In genomic region chr6:31293343-31293742, GRCh38 we compare ENCODE assay signal across 18 cellular contexts. TPM values are rescaled to one million over a fixed set of nuclear protein-coding genes. Genes with fewer than 3 reads are reported as not detected.
DNase-seq lines count a peak whose midpoint lies in the region; ATAC-seq and TF ChIP-seq lines count a peak whose summit lies in the region.
"Had no signal": no experiment of that assay in that cellular context is flagged by ENCODE, and none has a peak within 500 bp of the region (broad histone marks: within the 10 kb centered on the region; RNA-seq: fewer than 3 reads in every experiment).

No MANE protein-coding gene starts in this region.

- no peak overlapping the region for H3K23ac ChIP-seq in neuronal stem cell (ENCODE audit: low read depth, low read length, poor library complexity)

- H3K36me3 ChIP-seq in neuronal stem cell (replicated peaks in 1 of 2; ENCODE audit: control insufficient read depth in 2 of 2, insufficient read depth in 2 of 2, low read length in 2 of 2) = no peaks in the 10 kb centered on the region
- no peaks in the 10 kb centered on the region for H3K36me3 ChIP-seq in psoas muscle (ENCODE audit: insufficient read depth in 1 of 2, low read depth in 1 of 2)
- H3K36me3 ChIP-seq: tibial nerve, WERI-Rb-1 had no signal

- H3K9me3 ChIP-seq in neuronal stem cell (replicated peaks in 1 of 2; ENCODE audit: control insufficient read depth in 2 of 2, insufficient read depth in 1 of 2, low read depth in 1 of 2, low read length in 2 of 2) (no peaks in the 10 kb centered on the region), psoas muscle (no peaks in the 10 kb centered on the region)
- H3K9me3 ChIP-seq: Caco-2 had no signal

- H3K18ac ChIP-seq in neuronal stem cell (ENCODE audit: low read length) = no peak overlapping the region

- no peak overlapping the region for H2AFZ ChIP-seq in neuronal stem cell (ENCODE audit: low read length)

- DNase-seq in DMS 273 (lab: John Stamatoyannopoulos, UW; ENCODE audit: unreplicated experiment) (peak; percentile 36), DMS 273 treated with DMSO at 0.1 percent for 48 hours (lab: John Stamatoyannopoulos, UW) (no peak), SW480 (ENCODE audit: low spot score) (peak; percentile 15), fibroblast of mammary gland (ENCODE audit: low read depth) (peak; percentile 37), neuronal stem cell (ENCODE audit: low spot score) (peak; percentile 44), psoas muscle (no peak)
- DNase-seq: activated naive CD8-positive, alpha-beta T cell treated with anti-CD3 and anti-CD28 coated beads, Interleukin-2, amount 50 U/mL, for 24 hours; dorsolateral prefrontal cortex; NCI-H1436 treated with DMSO at 0.1 percent for 48 hours; NCI-H526 treated with DMSO at 0.1 percent for 48 hours; SHP77; WERI-Rb-1 had no signal

- H2AK5ac ChIP-seq in neuronal stem cell (ENCODE audit: low read depth, low read length) = no peak overlapping the region

- H3K79me1 ChIP-seq in neuronal stem cell (ENCODE audit: low read depth, low read length) = no peaks in the 10 kb centered on the region

- H3K9ac ChIP-seq in neuronal stem cell (ENCODE audit: low read depth, low read length, poor library complexity) = no peak overlapping the region

- ATAC-seq in HG02884 (IDR thresholded peaks at IDR 0.05; ENCODE audit: unreplicated experiment) (no peak), HG03280 (IDR thresholded peaks at IDR 0.05; ENCODE audit: unreplicated experiment) (no peak), psoas muscle (no peak)
- ATAC-seq: activated naive CD8-positive, alpha-beta T cell treated with anti-CD3 and anti-CD28 coated beads, Interleukin-2, amount 50 U/mL, for 24 hours had no signal

- no peak overlapping the region for H4K8ac ChIP-seq in neuronal stem cell (ENCODE audit: low read depth, low read length)

- intact Hi-C loops in psoas muscle (cut with DNase I) = no loop called here

- H4K91ac ChIP-seq in neuronal stem cell (ENCODE audit: low read depth, low read length, poor library complexity) = no peak overlapping the region

- no peak overlapping the region for H3K14ac ChIP-seq in neuronal stem cell (ENCODE audit: low read length)

- H3K4me1 ChIP-seq in neuronal stem cell (ENCODE audit: control insufficient read depth in 2 of 2, insufficient read depth in 1 of 2, low read depth in 1 of 2, low read length in 2 of 2) = peaks cover 0 to 2% of the 10 kb centered on the region in 2 donors
- no peaks in the 10 kb centered on the region for H3K4me1 ChIP-seq in psoas muscle
- H3K4me1 ChIP-seq: Caco-2 had no signal

- no peak overlapping the region for H3K4ac ChIP-seq in neuronal stem cell (ENCODE audit: low read length)

- H2BK12ac ChIP-seq in neuronal stem cell (ENCODE audit: low read length) = no peak overlapping the region

- H2BK15ac ChIP-seq in neuronal stem cell (ENCODE audit: low read length) = no peak overlapping the region

- no peak overlapping the region for H3K4me2 ChIP-seq in neuronal stem cell (ENCODE audit: insufficient read depth, low read length, poor library complexity, severe bottlenecking)

- no peak overlapping the region for H2BK120ac ChIP-seq in neuronal stem cell (ENCODE audit: low read depth, low read length)

- H2BK5ac ChIP-seq in neuronal stem cell (ENCODE audit: low read length) = no peak overlapping the region

- H3K27me3 ChIP-seq in neuronal stem cell (ENCODE audit: control insufficient read depth in 3 of 3, insufficient read depth in 3 of 3, low read depth in 1 of 3, low read length in 3 of 3) (peaks cover 0 to 8% (median 0%) of the 10 kb centered on the region in 3 experiments), psoas muscle (ENCODE audit: insufficient read depth in 3 of 3, low read length in 2 of 3) (peaks cover 2 to 17% (median 5%) of the 10 kb centered on the region in 3 donors)

- TF ChIP-seq CTCF in fibroblast of mammary gland (conservative IDR thresholded peaks at IDR 0.05; ENCODE audit: control insufficient read depth, insufficient read depth, low read depth, low read length) (no peak), psoas muscle (IDR thresholded peaks at IDR 0.05) (no peak)

- WGBS in neuronal stem cell (ENCODE audit: extremely low coverage in 2 of 2, insufficient read length in 2 of 2, insufficient replicate concordance in 1 of 2), 2 donors = no CpG with 5 or more reads among the region's 5 CpGs
- 15 to 21% (median 17%) methylated on average over 5 of the region's 5 CpGs for WGBS in psoas muscle, 3 donors

- H3K27ac ChIP-seq in neuronal stem cell (replicated peaks; ENCODE audit: low read length) (no peak overlapping the region), psoas muscle (no peak overlapping the region)
- H3K27ac ChIP-seq: 22Rv1, dorsolateral prefrontal cortex, tibial nerve, WERI-Rb-1 had no signal

- H3K4me3 ChIP-seq in fibroblast of mammary gland (ENCODE audit: control insufficient read depth, low read depth, low read length) (no peak overlapping the region), neuronal stem cell (ENCODE audit: low read length in 2 of 2) (no peak overlapping the region), psoas muscle (no peak overlapping the region)
- H3K4me3 ChIP-seq: dorsolateral prefrontal cortex, lung, tibial nerve had no signal

RNA-seq across cellular contexts. Expression of gene HLA-C, which starts 21.5 kb away (rescaled TPM):
- polyA plus RNA-seq in neuronal stem cell (2013, experiment 1 of 2) = 101 TPM
- 97.0 TPM for polyA plus RNA-seq in neuronal stem cell (2013, experiment 2 of 2)
- total RNA-seq in psoas muscle = 100 to 1,000 TPM in 3 of 4 donors, 10 to 100 TPM in 1; 99.5 to 131 (median 116) TPM
- 100 to 1,000 TPM in 1 of 3 donors, 10 to 100 TPM in 2; 62.5 to 143 (median 80.1) TPM for polyA plus RNA-seq in psoas muscle

Comparison
In these comparisons a context has a peak if more than half of its experiments do, and no peak if none do; other contexts are left out.
1. DNase-seq: peak in DMS 273 (single experiment), SW480 (single experiment), fibroblast of mammary gland (single experiment) and neuronal stem cell (single experiment); none in DMS 273 treated with DMSO at 0.1 percent for 48 hours (single experiment) and psoas muscle (0 of 2).